17 cellular contexts compared by ENCODE assay signal in genomic region chr6:118985123-118985830, GRCh38.
"Had no signal": no experiment of that assay in that cellular context is flagged by ENCODE, and none has a peak within 500 bp of the region (broad histone marks: within the 10 kb centered on the region; RNA-seq: fewer than 3 reads in every experiment).

No MANE protein-coding gene starts in this region.

- DNase-seq: activated CD4-positive, alpha-beta T cell treated with anti-CD3 and anti-CD28 coated beads, Interleukin-2, amount 10 ng/mL, durations not matched to agents 24 days and 14 days; activated CD4-positive, CD25-positive, alpha-beta regulatory T cell; activated CD8-positive, alpha-beta memory T cell treated with anti-CD3 and anti-CD28 coated beads for 24 hours; activated naive CD8-positive, alpha-beta T cell treated with anti-CD3 and anti-CD28 coated beads for 36 hours; amygdala; body of pancreas; central memory CD4-positive, alpha-beta T cell; colonic mucosa; left colon; right lobe of liver; stimulated activated CD4-positive, alpha-beta T cell treated with anti-CD3 and anti-CD28 coated beads, Interleukin-1b, Interleukin-23, amount 100 ng/mL, for 48 hours; stomach; testis had no signal

- H3K4me3 ChIP-seq: body of pancreas, colonic mucosa, lung, right lobe of liver, stomach, testis, upper lobe of left lung had no signal

- H3K36me3 ChIP-seq: colonic mucosa, right lobe of liver, stomach, upper lobe of left lung had no signal

- FAIRE-seq: TTC549 had no signal

- H3K27ac ChIP-seq: body of pancreas, colonic mucosa, right lobe of liver, stomach, testis, upper lobe of left lung had no signal

- H3K4me1 ChIP-seq: body of pancreas, colonic mucosa, right lobe of liver, stomach, testis, upper lobe of left lung had no signal

- ATAC-seq: body of pancreas, esophagus mucosa, left colon, right lobe of liver had no signal

- H3K27me3 ChIP-seq: body of pancreas, colonic mucosa, right lobe of liver, stomach, testis, upper lobe of left lung had no signal

- H3K9me3 ChIP-seq: body of pancreas, colonic mucosa, right lobe of liver, stomach, testis, upper lobe of left lung had no signal
